1 cellular context compared by ENCODE assay signal in the genomic region with DNA sequence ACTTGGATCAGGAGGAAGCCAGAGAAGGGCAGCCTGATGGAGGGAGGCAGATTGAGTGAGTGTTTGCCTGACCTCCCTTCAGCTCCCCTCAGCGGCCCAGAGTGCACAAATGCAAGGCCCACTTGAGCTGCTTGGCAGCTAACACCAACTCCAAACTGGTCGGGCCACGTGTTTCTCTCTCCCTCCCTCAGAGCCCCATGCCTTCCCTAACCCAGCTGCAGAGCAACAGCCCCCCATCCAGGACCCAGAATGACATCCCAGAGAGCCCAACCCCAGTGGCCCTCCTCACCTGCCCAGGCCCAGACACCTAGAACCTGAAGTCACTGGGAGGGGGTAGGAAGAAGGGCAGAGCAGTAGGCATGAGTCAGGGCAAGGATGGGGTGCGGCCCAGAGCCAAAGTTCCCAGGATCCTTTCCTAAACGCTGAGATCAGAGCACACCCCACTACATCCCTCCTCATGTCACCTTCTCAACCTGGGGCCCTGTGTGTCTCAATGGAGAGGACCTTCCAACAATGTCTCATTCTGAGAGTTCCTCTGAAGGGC.
TF ChIP-seq lines count a peak whose summit lies in the region.

No MANE protein-coding gene starts in this region.

TF ChIP-seq in HCT116, 20 proteins besides CTCF, POLR2A, EP300 and RAD21 (continued from another document):
- TF ChIP-seq, protein P1, sequence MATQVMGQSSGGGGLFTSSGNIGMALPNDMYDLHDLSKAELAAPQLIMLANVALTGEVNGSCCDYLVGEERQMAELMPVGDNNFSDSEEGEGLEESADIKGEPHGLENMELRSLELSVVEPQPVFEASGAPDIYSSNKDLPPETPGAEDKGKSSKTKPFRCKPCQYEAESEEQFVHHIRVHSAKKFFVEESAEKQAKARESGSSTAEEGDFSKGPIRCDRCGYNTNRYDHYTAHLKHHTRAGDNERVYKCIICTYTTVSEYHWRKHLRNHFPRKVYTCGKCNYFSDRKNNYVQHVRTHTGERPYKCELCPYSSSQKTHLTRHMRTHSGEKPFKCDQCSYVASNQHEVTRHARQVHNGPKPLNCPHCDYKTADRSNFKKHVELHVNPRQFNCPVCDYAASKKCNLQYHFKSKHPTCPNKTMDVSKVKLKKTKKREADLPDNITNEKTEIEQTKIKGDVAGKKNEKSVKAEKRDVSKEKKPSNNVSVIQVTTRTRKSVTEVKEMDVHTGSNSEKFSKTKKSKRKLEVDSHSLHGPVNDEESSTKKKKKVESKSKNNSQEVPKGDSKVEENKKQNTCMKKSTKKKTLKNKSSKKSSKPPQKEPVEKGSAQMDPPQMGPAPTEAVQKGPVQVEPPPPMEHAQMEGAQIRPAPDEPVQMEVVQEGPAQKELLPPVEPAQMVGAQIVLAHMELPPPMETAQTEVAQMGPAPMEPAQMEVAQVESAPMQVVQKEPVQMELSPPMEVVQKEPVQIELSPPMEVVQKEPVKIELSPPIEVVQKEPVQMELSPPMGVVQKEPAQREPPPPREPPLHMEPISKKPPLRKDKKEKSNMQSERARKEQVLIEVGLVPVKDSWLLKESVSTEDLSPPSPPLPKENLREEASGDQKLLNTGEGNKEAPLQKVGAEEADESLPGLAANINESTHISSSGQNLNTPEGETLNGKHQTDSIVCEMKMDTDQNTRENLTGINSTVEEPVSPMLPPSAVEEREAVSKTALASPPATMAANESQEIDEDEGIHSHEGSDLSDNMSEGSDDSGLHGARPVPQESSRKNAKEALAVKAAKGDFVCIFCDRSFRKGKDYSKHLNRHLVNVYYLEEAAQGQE (IDR thresholded peaks at IDR 0.05; ENCODE audit: low read depth), result no peak
- no peak for TF ChIP-seq TCF7L2 (IDR thresholded peaks at IDR 0.05; ENCODE audit: borderline replicate concordance, extremely low read depth, insufficient read depth, insufficient read length)
- TF ChIP-seq ZFX (IDR thresholded peaks at IDR 0.05), result no peak; the same call in 1 of the 2 replicates
- no peak for TF ChIP-seq JUND (IDR thresholded peaks at IDR 0.05)
- TF ChIP-seq SIN3A (IDR thresholded peaks at IDR 0.05; ENCODE audit: low read depth), result no peak
- TF ChIP-seq POLR2AphosphoS5 (IDR thresholded peaks at IDR 0.05; ENCODE audit: low read depth, low read length), result no peak
- TF ChIP-seq ELF1 (IDR thresholded peaks at IDR 0.05; ENCODE audit: borderline replicate concordance, low read depth), result no peak
TF ChIP-seq in HCT116: peak in this region for 0.
